2 cellular contexts compared by ENCODE assay signal in the genomic region with DNA sequence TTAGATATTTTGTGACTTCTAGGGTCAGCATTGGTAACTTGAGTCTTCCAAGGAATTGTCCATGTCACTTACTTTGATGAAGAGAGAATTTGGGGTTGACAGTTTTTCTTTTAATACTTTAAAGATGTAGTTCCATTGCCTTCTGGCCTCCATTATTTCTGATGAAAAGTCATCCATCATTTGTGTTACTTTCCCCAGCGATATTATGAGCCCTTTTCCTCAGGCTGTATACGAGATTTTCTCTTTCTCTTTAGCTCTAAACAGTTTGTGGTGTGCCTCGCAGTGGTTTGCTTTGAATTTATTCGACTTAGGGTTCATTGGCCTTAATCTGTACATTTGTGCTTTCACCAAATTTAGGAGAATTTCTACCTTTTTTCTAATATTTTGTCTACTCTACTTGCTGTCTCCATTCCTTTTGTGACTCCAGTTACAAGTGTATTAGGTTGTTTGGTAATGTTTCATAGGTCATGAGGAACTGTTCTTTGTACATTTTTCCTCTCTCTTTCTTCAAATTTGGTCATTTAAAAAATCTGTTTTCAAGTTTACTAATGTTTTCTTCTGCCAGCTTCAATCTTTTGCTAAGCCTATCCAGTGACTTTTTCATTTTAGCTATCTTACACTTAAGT.
TF ChIP-seq lines count a peak whose summit lies in the region.

No MANE protein-coding gene starts in this region.

TF ChIP-seq in HepG2, 621 proteins besides CTCF, POLR2A, EP300 and RAD21 (continued from another document):
- TF ChIP-seq, protein P1, sequence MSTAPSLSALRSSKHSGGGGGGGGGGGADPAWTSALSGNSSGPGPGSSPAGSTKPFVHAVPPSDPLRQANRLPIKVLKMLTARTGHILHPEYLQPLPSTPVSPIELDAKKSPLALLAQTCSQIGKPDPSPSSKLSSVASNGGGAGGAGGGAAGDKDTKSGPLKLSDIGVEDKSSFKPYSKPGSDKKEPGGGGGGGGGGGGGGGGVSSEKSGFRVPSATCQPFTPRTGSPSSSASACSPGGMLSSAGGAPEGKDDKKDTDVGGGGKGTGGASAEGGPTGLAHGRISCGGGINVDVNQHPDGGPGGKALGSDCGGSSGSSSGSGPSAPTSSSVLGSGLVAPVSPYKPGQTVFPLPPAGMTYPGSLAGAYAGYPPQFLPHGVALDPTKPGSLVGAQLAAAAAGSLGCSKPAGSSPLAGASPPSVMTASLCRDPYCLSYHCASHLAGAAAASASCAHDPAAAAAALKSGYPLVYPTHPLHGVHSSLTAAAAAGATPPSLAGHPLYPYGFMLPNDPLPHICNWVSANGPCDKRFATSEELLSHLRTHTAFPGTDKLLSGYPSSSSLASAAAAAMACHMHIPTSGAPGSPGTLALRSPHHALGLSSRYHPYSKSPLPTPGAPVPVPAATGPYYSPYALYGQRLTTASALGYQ (CRISPR knock-in tag; IDR thresholded peaks at IDR 0.05) = no peak
- TF ChIP-seq ZNF317 (CRISPR knock-in tag; IDR thresholded peaks at IDR 0.05) (peak; percentile 99), ZNF296 (CRISPR knock-in tag; conservative IDR thresholded peaks at IDR 0.05) (no peak)
- TF ChIP-seq, protein P2, sequence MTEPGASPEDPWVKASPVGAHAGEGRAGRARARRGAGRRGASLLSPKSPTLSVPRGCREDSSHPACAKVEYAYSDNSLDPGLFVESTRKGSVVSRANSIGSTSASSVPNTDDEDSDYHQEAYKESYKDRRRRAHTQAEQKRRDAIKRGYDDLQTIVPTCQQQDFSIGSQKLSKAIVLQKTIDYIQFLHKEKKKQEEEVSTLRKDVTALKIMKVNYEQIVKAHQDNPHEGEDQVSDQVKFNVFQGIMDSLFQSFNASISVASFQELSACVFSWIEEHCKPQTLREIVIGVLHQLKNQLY (CRISPR knock-in tag; IDR thresholded peaks at IDR 0.05) = no peak

TF ChIP-seq in WTC11, 78 proteins besides CTCF, POLR2A, EP300 and RAD21 (continued from another document):
- TF ChIP-seq, protein P3, sequence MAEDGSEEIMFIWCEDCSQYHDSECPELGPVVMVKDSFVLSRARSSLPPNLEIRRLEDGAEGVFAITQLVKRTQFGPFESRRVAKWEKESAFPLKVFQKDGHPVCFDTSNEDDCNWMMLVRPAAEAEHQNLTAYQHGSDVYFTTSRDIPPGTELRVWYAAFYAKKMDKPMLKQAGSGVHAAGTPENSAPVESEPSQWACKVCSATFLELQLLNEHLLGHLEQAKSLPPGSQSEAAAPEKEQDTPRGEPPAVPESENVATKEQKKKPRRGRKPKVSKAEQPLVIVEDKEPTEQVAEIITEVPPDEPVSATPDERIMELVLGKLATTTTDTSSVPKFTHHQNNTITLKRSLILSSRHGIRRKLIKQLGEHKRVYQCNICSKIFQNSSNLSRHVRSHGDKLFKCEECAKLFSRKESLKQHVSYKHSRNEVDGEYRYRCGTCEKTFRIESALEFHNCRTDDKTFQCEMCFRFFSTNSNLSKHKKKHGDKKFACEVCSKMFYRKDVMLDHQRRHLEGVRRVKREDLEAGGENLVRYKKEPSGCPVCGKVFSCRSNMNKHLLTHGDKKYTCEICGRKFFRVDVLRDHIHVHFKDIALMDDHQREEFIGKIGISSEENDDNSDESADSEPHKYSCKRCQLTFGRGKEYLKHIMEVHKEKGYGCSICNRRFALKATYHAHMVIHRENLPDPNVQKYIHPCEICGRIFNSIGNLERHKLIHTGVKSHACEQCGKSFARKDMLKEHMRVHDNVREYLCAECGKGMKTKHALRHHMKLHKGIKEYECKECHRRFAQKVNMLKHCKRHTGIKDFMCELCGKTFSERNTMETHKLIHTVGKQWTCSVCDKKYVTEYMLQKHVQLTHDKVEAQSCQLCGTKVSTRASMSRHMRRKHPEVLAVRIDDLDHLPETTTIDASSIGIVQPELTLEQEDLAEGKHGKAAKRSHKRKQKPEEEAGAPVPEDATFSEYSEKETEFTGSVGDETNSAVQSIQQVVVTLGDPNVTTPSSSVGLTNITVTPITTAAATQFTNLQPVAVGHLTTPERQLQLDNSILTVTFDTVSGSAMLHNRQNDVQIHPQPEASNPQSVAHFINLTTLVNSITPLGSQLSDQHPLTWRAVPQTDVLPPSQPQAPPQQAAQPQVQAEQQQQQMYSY (CRISPR knock-in tag; IDR thresholded peaks at IDR 0.05) = no peak
TF ChIP-seq in WTC11: peak in this region for 1.
